In genomic region chr12:107558141-107558815, GRCh38 we compare ENCODE assay signal across 1 cellular context.
TF ChIP-seq lines count a peak whose summit lies in the region.

No MANE protein-coding gene starts in this region.

TF ChIP-seq in HepG2, 621 proteins besides CTCF, POLR2A, EP300 and RAD21 (continued from another document):
- TF ChIP-seq ZNF3 (CRISPR knock-in tag; IDR thresholded peaks at IDR 0.05) (peak; percentile 91; the same call in 1 of the 2 replicates), ZNF326 (CRISPR knock-in tag; IDR thresholded peaks at IDR 0.05; ENCODE audit: borderline replicate concordance) (no peak), SCMH1 (CRISPR knock-in tag; IDR thresholded peaks at IDR 0.05; ENCODE audit: borderline replicate concordance) (no peak), LRRFIP1 (CRISPR knock-in tag; conservative IDR thresholded peaks at IDR 0.05) (no peak), RARG (CRISPR knock-in tag; IDR thresholded peaks at IDR 0.05; ENCODE audit: low read depth) (no peak), U2AF2 (IDR thresholded peaks at IDR 0.05; ENCODE audit: low read depth, low read length) (no peak), GTF2F1 (IDR thresholded peaks at IDR 0.05; ENCODE audit: low read length) (no peak), MLX (CRISPR knock-in tag; IDR thresholded peaks at IDR 0.05) (no peak), PAX8 (CRISPR knock-in tag; IDR thresholded peaks at IDR 0.05; ENCODE audit: borderline replicate concordance) (no peak), ZNF318 (CRISPR knock-in tag; IDR thresholded peaks at IDR 0.05) (no peak), CHD4 (IDR thresholded peaks at IDR 0.05; ENCODE audit: borderline replicate concordance, low read length) (peak; percentile 70; the same call in 1 of the 2 replicates), MXD4 (CRISPR knock-in tag; IDR thresholded peaks at IDR 0.05) (no peak), HMGXB3 (CRISPR knock-in tag; IDR thresholded peaks at IDR 0.05; ENCODE audit: borderline replicate concordance) (no peak), JUNB (CRISPR knock-in tag; IDR thresholded peaks at IDR 0.05; ENCODE audit: borderline replicate concordance) (no peak), HNRNPUL1 (IDR thresholded peaks at IDR 0.05; ENCODE audit: low read depth, low read length) (no peak), HNRNPLL (IDR thresholded peaks at IDR 0.05; ENCODE audit: low read depth, low read length, poor library complexity, severe bottlenecking) (no peak), FOXA3 (CRISPR knock-in tag; IDR thresholded peaks at IDR 0.05) (no peak), SMYD3 (CRISPR knock-in tag; IDR thresholded peaks at IDR 0.05) (no peak), ZNF557 (CRISPR knock-in tag; IDR thresholded peaks at IDR 0.05) (no peak), TP53 (CRISPR knock-in tag; conservative IDR thresholded peaks at IDR 0.05) (no peak), JUND (CRISPR knock-in tag; IDR thresholded peaks at IDR 0.05) (no peak), ZSCAN21 (CRISPR knock-in tag; IDR thresholded peaks at IDR 0.05; ENCODE audit: borderline replicate concordance) (0 out of 2 replicates have a peak, but pooled peaks have one; percentile 38), KDM2A (CRISPR knock-in tag; IDR thresholded peaks at IDR 0.05; ENCODE audit: borderline replicate concordance, low read depth) (no peak)
